ENCODE assay signal across 7 cellular contexts in the genomic region with DNA sequence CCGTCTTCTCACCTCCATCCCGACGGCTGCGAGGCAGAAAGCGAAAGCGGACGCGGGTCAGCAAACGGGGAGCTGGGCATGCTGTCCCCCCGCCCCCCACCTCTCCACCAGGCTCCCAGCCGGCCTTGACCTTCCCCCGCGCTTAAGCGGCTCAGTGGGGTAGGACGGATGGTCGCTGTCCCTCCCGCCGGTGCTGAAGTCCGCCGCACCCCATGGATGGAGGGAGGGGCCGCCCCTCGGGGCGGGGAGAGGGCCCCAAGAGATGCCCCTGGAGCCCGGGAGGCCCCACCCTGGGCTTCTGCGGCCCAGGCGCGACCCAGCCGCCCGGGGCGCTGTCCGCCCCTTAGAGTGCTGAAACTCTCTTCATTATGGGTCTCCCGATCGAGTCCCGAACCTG. TPM values are rescaled to one million over a fixed set of nuclear protein-coding genes. Genes with fewer than 3 reads are reported as not detected.
DNase-seq lines count a peak whose midpoint lies in the region; ATAC-seq lines count a peak whose summit lies in the region.

A gene (minus strand): TSS at position 48 of the 397 bp plus-strand sequence. CDS start 188 bp downstream, outside the sequence.

- peak within 1 kb of the TSS; percentile 78 for H3K4me3 ChIP-seq in HUES6 (ENCODE audit: low read depth, low read length)

- H3K9me3 ChIP-seq in HUES6 (ENCODE audit: control insufficient read depth, insufficient read depth, low read depth, low read length), result no peaks in the 10 kb centered on the region

- peak; percentile 62 for ATAC-seq in effector memory CD8-positive, alpha-beta T cell (replicated peaks)
- no peak for ATAC-seq in GM21423 (IDR thresholded peaks at IDR 0.05; ENCODE audit: unreplicated experiment)

- no peaks in the 10 kb centered on the region for H3K4me1 ChIP-seq in HUES6 (ENCODE audit: control insufficient read depth, insufficient read depth, low read length)

- no peaks in the 10 kb centered on the region for H3K36me3 ChIP-seq in HUES6 (ENCODE audit: control insufficient read depth, insufficient read depth, low read length)

- peak within 1 kb of the TSS in 1 of 2 donors; percentile 41 for H3K27ac Mint-ChIP-seq in effector memory CD8-positive, alpha-beta T cell

- DNase-seq in activated CD4-positive, alpha-beta T cell treated with anti-CD3 and anti-CD28 coated beads, Interleukin-2, amount 50 U/mL, for 4 hours, result peak; percentile 2 to 13
- peak; percentile 32 to 45 (median 44) for DNase-seq in effector memory CD8-positive, alpha-beta T cell
- DNase-seq in lung microvascular endothelial cell (ENCODE audit: low read depth in 2 of 2), result peak; percentile 33 to 42
- peak; percentile 11 to 19 for DNase-seq in stimulated activated CD8-positive, alpha-beta memory T cell treated with anti-CD3 and anti-CD28 coated beads, Interleukin-7, amount 100 ng/mL, for 48 hours (ENCODE audit: extremely low read depth in 1 of 2, low read depth in 1 of 2)
- no peak for DNase-seq in NK-92 treated with Interleukin-12 subunit alpha and Interleukin-12 subunit beta, amount 100 ng/mL, for 24 hours (lab: John Stamatoyannopoulos, UW)

- peaks cover 44% of the 10 kb centered on the region for H3K27me3 ChIP-seq in HUES6 (ENCODE audit: control insufficient read depth, insufficient read depth, low read length)

- no peaks in the 10 kb centered on the region for H3K9me3 Mint-ChIP-seq in effector memory CD8-positive, alpha-beta T cell

- peaks cover 71 to 93% of the 10 kb centered on the region in 2 donors for H3K27me3 Mint-ChIP-seq in effector memory CD8-positive, alpha-beta T cell

- H3K4me1 Mint-ChIP-seq in effector memory CD8-positive, alpha-beta T cell (ENCODE audit: low read depth in 2 of 2), result peaks cover 6 to 13% of the 10 kb centered on the region in 2 donors

- H3K36me3 Mint-ChIP-seq in effector memory CD8-positive, alpha-beta T cell (ENCODE audit: insufficient read depth), result peaks cover 6% of the 10 kb centered on the region

- no peak within 1 kb of the TSS for H3K27ac ChIP-seq in HUES6 (ENCODE audit: low read depth, low read length)

- H3K9ac ChIP-seq in HUES6 (ENCODE audit: low read length), result no peak within 1 kb of the TSS

- H3K4me3 Mint-ChIP-seq in effector memory CD8-positive, alpha-beta T cell, result peak within 1 kb of the TSS; percentile 58 to 59

RNA-seq across cellular contexts. Expression of the gene that starts here (rescaled TPM):
- under 0.01 TPM in 2 replicates for total RNA-seq in lung microvascular endothelial cell

Comparison
In these comparisons a context has a peak if more than half of its experiments do, and no peak if none do; other contexts are left out.
1. Peak in DNase-seq in lung microvascular endothelial cell; RNA of the gene not detected or under 1 TPM.